In the genomic region with DNA sequence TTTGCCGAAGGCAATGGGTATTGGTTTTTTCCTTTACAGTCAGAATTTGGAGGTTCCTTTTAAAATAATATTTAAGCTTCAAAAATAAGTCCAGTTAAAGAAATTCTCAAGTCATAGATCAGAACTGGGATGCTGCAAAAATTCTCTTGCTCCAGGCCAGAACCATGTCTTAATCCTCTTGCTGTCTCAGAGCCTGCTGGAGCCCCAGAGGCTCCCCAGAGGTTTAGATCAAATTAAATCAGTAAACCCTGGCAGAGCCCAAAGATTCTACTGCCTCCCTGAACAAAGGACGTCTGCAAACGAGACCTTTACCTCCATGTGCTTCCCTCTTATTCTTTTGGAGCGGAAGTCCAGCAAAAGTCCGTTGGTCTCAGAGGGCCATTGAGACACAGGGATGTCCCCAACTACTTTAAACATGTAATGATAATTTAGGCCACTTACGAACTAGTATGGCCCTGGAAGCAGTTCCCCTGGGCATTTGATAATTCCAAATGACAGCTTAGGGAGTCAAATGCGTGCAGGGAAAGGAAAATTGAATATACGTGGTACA, we compare ENCODE assay signal across 20 cellular contexts. TPM values are rescaled to one million over a fixed set of nuclear protein-coding genes. Genes with fewer than 3 reads are reported as not detected.
A peak's percentile ranks its signal among the peaks of the same experiment; 100 is the strongest.
DNase-seq lines count a peak whose midpoint lies in the region; ATAC-seq, FAIRE-seq and TF ChIP-seq lines count a peak whose summit lies in the region.
"Had no signal": no experiment of that assay in that cellular context is flagged by ENCODE, and none has a peak within 500 bp of the region (broad histone marks: within the 10 kb centered on the region; RNA-seq: fewer than 3 reads in every experiment).

No MANE protein-coding gene starts in this region.

- CTCF ChIA-PET in Calu3 (lab: Charles Lee) (no interaction called here), GM10248 (lab: Yijun Ruan, JAX) (no interaction called here), PC-3 (lab: Charles Lee) (no interaction called here)

- H3K27ac Mint-ChIP-seq in Calu3 (ENCODE audit: unreplicated experiment): no peak overlapping the region
- peak overlapping the region; percentile 29 for H3K27ac Mint-ChIP-seq in nephron progenitor cell
- H3K27ac Mint-ChIP-seq: CD8-positive, alpha-beta memory T cell had no signal

- H3K27ac ChIP-seq in WERI-Rb-1 (peak overlapping the region; percentile 31; the same call in 1 of the 2 replicates), PC-3 (ENCODE audit: low read length) (no peak overlapping the region)
- H3K27ac ChIP-seq: A549, BLaER1, GM23248, HL-60 had no signal

- H3K4me3 ChIP-seq in WERI-Rb-1 (ENCODE audit: low read depth, low read length) (no peak overlapping the region), PC-3 (ENCODE audit: low read length) (no peak overlapping the region)
- H3K4me3 ChIP-seq: A549, BLaER1, GM23248, K562 had no signal

- DNase-seq in Calu3 (no peak), HTR-8/SVneo (ENCODE audit: insufficient read length, low spot score) (no peak), WERI-Rb-1 (no peak), nephron progenitor cell (no peak), GM10248 (ENCODE audit: extremely low spot score) (no peak), PC-3 (no peak)
- DNase-seq: Caco-2; CD8-positive, alpha-beta memory T cell; DMS79; GM23248 had no signal

- H3K36me3 ChIP-seq in WERI-Rb-1: no peaks in the 10 kb centered on the region
- peaks cover 59% of the 10 kb centered on the region for H3K36me3 ChIP-seq in PC-3 (ENCODE audit: low read depth, low read length)
- H3K36me3 ChIP-seq: BLaER1 had no signal

- intact Hi-C loops in Calu3 (cut with micrococcal nuclease; ENCODE audit: unreplicated experiment) (no loop called here), PC-3 (cut with micrococcal nuclease) (no loop called here)

- H3K79me2 ChIP-seq in PC-3 (ENCODE audit: low read length): peaks cover 34% of the 10 kb centered on the region; the same call in 1 of the 2 replicates

- H4K20me1 ChIP-seq in PC-3 (ENCODE audit: low read length): peaks cover 38% of the 10 kb centered on the region
- H4K20me1 ChIP-seq: BLaER1 had no signal

- POLR2A ChIA-PET in GM10248 (lab: Yijun Ruan, JAX): no interaction called here
- POLR2A ChIA-PET in PC-3 (lab: Charles Lee; ENCODE audit: unreplicated experiment): no interaction called here

- H3K9me3 ChIP-seq in WERI-Rb-1 (ENCODE audit: severe bottlenecking) (no peaks in the 10 kb centered on the region), PC-3 (ENCODE audit: low read length) (no peaks in the 10 kb centered on the region)
- H3K9me3 ChIP-seq: A549, BLaER1, Caco-2 had no signal

- H3K4me1 Mint-ChIP-seq in Calu3 (ENCODE audit: low read depth, unreplicated experiment): no peaks in the 10 kb centered on the region
- peaks cover 51% of the 10 kb centered on the region for H3K4me1 Mint-ChIP-seq in nephron progenitor cell

- BruUV-seq in Calu3 (replicated peaks; lab: Mats Ljungman, UMichigan) (TSS peak; percentile 18), PC-3 (replicated peaks; lab: Mats Ljungman, UMichigan) (no TSS peak)

- no peak for TF ChIP-seq CTCF in Calu3 (IDR thresholded peaks at IDR 0.05; ENCODE audit: unreplicated experiment)
- TF ChIP-seq CTCF in WERI-Rb-1 (IDR thresholded peaks at IDR 0.05; ENCODE audit: low read depth, low read length): no peak
- TF ChIP-seq CTCF in nephron progenitor cell (IDR thresholded peaks at IDR 0.05): no peak
- TF ChIP-seq CTCF in GM10248 (IDR thresholded peaks at IDR 0.05; ENCODE audit: control extremely low read depth, extremely low read depth, low read depth, missing control alignments): no peak
- no peak for TF ChIP-seq CTCF in PC-3 (conservative IDR thresholded peaks at IDR 0.05; ENCODE audit: low read depth, low read length)

- H3K27me3 ChIP-seq in WERI-Rb-1 (ENCODE audit: insufficient read depth, low read depth, severe bottlenecking): no peaks in the 10 kb centered on the region
- no peaks in the 10 kb centered on the region for H3K27me3 ChIP-seq in PC-3 (ENCODE audit: low read length)
- H3K27me3 ChIP-seq: BLaER1 had no signal

- no peaks in the 10 kb centered on the region for H3K9me2 ChIP-seq in PC-3 (replicated peaks; ENCODE audit: low read length)

- peaks cover 6% of the 10 kb centered on the region for H3K36me3 Mint-ChIP-seq in Calu3 (ENCODE audit: insufficient read depth, unreplicated experiment)
- H3K36me3 Mint-ChIP-seq in nephron progenitor cell (ENCODE audit: low read depth): peaks cover 66% of the 10 kb centered on the region

- no peak overlapping the region for H2AFZ ChIP-seq in PC-3 (ENCODE audit: low read length)
- H2AFZ ChIP-seq: GM23248 had no signal

- no peaks in the 10 kb centered on the region for H3K4me1 ChIP-seq in PC-3 (ENCODE audit: insufficient read depth, low read length)
- H3K4me1 ChIP-seq: A549, Caco-2 had no signal

- H3K27me3 Mint-ChIP-seq in Calu3 (ENCODE audit: unreplicated experiment): no peaks in the 10 kb centered on the region
- no peaks in the 10 kb centered on the region for H3K27me3 Mint-ChIP-seq in nephron progenitor cell (ENCODE audit: low read depth, poor library complexity)

- H3K9me3 Mint-ChIP-seq in Calu3 (ENCODE audit: low read depth, unreplicated experiment) (no peaks in the 10 kb centered on the region), nephron progenitor cell (no peaks in the 10 kb centered on the region)
- H3K9me3 Mint-ChIP-seq: CD8-positive, alpha-beta memory T cell had no signal

- peak; percentile 57 for FAIRE-seq in HTR-8/SVneo (lab: Jason Lieb, UNC)
- FAIRE-seq: A549, GM12891, GM19239, H54, K562 had no signal

- no peak overlapping the region for H3K9ac ChIP-seq in PC-3 (ENCODE audit: low read length)
- H3K9ac ChIP-seq: BLaER1, GM23248 had no signal

- no peaks in the 10 kb centered on the region for H3F3A ChIP-seq in PC-3 (ENCODE audit: low read length, unreplicated experiment)

- no peak overlapping the region for H3K4me2 ChIP-seq in PC-3 (ENCODE audit: low read length)
- H3K4me2 ChIP-seq: A549, BLaER1 had no signal

- ATAC-seq in GM21381 (IDR thresholded peaks at IDR 0.05; ENCODE audit: unreplicated experiment) (no peak), PC-3 (no peak), GM21576 (IDR thresholded peaks at IDR 0.05; ENCODE audit: unreplicated experiment) (no peak)
- ATAC-seq: A549, HCT116, K562 had no signal

- H3K4me3 Mint-ChIP-seq in Calu3 (ENCODE audit: low read depth, unreplicated experiment): no peak overlapping the region
- no peak overlapping the region for H3K4me3 Mint-ChIP-seq in nephron progenitor cell
- H3K4me3 Mint-ChIP-seq: CD8-positive, alpha-beta memory T cell had no signal

RNA-seq across cellular contexts. Expression of a gene that starts 31.6 kb away (rescaled TPM):
- 112 and 120 TPM in 2 replicates for total RNA-seq in Calu3 (2022)
- 340 and 372 TPM in 2 replicates for total RNA-seq in PC-3 (2014; rRNA removed)
